Comparison of ENCODE assay signal across 1 cellular context in genomic region chr9:18848657-18849056, GRCh38.
A peak's percentile ranks its signal among the peaks of the same experiment; 100 is the strongest.
TF ChIP-seq lines count a peak whose summit lies in the region.

No MANE protein-coding gene starts in this region.

TF ChIP-seq in SK-N-SH, 30 proteins besides CTCF, POLR2A, EP300 and RAD21 (continued from another document):
- TF ChIP-seq, protein P1, sequence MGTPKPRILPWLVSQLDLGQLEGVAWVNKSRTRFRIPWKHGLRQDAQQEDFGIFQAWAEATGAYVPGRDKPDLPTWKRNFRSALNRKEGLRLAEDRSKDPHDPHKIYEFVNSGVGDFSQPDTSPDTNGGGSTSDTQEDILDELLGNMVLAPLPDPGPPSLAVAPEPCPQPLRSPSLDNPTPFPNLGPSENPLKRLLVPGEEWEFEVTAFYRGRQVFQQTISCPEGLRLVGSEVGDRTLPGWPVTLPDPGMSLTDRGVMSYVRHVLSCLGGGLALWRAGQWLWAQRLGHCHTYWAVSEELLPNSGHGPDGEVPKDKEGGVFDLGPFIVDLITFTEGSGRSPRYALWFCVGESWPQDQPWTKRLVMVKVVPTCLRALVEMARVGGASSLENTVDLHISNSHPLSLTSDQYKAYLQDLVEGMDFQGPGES (IDR thresholded peaks at IDR 0.05; ENCODE audit: low read depth, low read length): no peak
- TF ChIP-seq RCOR1 (IDR thresholded peaks at IDR 0.05; ENCODE audit: low read length): 0 out of 2 replicates have a peak, but pooled peaks have one; percentile 35
TF ChIP-seq in SK-N-SH: peak in this region for 1.
